8 cellular contexts compared by ENCODE assay signal in the genomic region with DNA sequence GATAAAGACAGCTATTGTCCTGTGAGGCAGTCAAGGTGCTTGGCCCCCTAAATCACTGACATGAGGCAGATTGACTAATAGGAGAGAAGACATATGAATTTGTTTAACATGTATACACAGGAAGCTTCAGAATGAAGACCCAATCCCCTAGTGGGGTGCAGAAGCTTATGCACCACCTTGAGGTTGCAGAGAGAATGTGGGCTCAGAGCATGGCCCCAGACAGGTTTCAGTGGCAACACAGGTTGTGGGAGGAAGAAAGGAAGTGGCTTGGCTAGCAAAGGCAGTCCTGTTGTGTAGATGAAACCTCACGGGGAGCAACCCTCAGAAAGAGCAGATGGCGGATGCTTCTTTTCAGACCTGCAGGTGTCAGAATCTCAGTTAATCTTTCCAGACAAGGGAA. TPM values are rescaled to one million over a fixed set of nuclear protein-coding genes. Genes with fewer than 3 reads are reported as not detected.
DNase-seq lines count a peak whose midpoint lies in the region; ATAC-seq lines count a peak whose summit lies in the region.

No MANE protein-coding gene starts in this region.

- H3K9me3 Mint-ChIP-seq in activated naive CD4-positive, alpha-beta T cell treated with anti-CD3 and anti-CD28 coated beads for 36 hours = no peaks in the 10 kb centered on the region

- ATAC-seq in GM18502 (IDR thresholded peaks at IDR 0.05; ENCODE audit: poor library complexity, unreplicated experiment) (peak; percentile 100), HG02588 (IDR thresholded peaks at IDR 0.05; ENCODE audit: unreplicated experiment) (peak; percentile 100)

- H3K36me3 Mint-ChIP-seq in activated naive CD4-positive, alpha-beta T cell treated with anti-CD3 and anti-CD28 coated beads for 36 hours (ENCODE audit: low read depth) = no peaks in the 10 kb centered on the region

- peaks cover 31% of the 10 kb centered on the region for H3K4me1 Mint-ChIP-seq in activated naive CD4-positive, alpha-beta T cell treated with anti-CD3 and anti-CD28 coated beads for 36 hours (ENCODE audit: low read depth)

- CTCF ChIA-PET in activated naive CD4-positive, alpha-beta T cell treated with anti-CD3 and anti-CD28 coated beads for 36 hours (lab: Charles Lee) = interaction anchor here (0.8 kb wide), 2 partner anchors 13 to 37 kb away, joined by 3 read pairs; a partner anchor contains a TSS

- H3K27me3 Mint-ChIP-seq in activated naive CD4-positive, alpha-beta T cell treated with anti-CD3 and anti-CD28 coated beads for 36 hours (ENCODE audit: low read depth) = no peaks in the 10 kb centered on the region

- peak overlapping the region; percentile 47 for H3K27ac Mint-ChIP-seq in activated naive CD4-positive, alpha-beta T cell treated with anti-CD3 and anti-CD28 coated beads for 36 hours

- DNase-seq in NCI-H69 (lab: John Stamatoyannopoulos, UW) (peak; percentile 86), iPS-NIHi7 (ENCODE audit: extremely low spot score) (no peak), NCI-H187 (lab: John Stamatoyannopoulos, UW) (no peak), dedifferentiated amniotic fluid mesenchymal stem cell (ENCODE audit: extremely low spot score) (no peak)
- peak; percentile 80 for DNase-seq in activated naive CD4-positive, alpha-beta T cell treated with anti-CD3 and anti-CD28 coated beads for 36 hours
- DNase-seq in stimulated activated CD8-positive, alpha-beta memory T cell treated with anti-CD3 and anti-CD28 coated beads, Interleukin-2, amount 100 ng/mL, for 48 hours (ENCODE audit: low read depth in 2 of 2) = peak; percentile 23 to 30

- intact Hi-C loops in activated naive CD4-positive, alpha-beta T cell treated with anti-CD3 and anti-CD28 coated beads for 36 hours (cut with micrococcal nuclease) = loop anchor here (1.0 to 2.0 kb wide), 3 partner anchors 12 to 37 kb away; a partner anchor contains a TSS

- H3K4me3 Mint-ChIP-seq in activated naive CD4-positive, alpha-beta T cell treated with anti-CD3 and anti-CD28 coated beads for 36 hours = no peak overlapping the region

RNA-seq across cellular contexts. Expression of a gene that starts 37.0 kb away (rescaled TPM):
- 100 to 1,000 TPM; 265 to 273 TPM for total RNA-seq in activated naive CD4-positive, alpha-beta T cell treated with anti-CD3 and anti-CD28 coated beads for 36 hours

Comparison
In these comparisons a context has a peak if more than half of its experiments do, and no peak if none do; other contexts are left out.
1. DNase-seq: peak in NCI-H69 (single experiment), activated naive CD4-positive, alpha-beta T cell treated with anti-CD3 and anti-CD28 coated beads for 36 hours (single experiment) and stimulated activated CD8-positive, alpha-beta memory T cell treated with anti-CD3 and anti-CD28 coated beads, Interleukin-2, amount 100 ng/mL, for 48 hours (2 of 2); none in iPS-NIHi7 (single experiment), NCI-H187 (0 of 2) and dedifferentiated amniotic fluid mesenchymal stem cell (single experiment).